ENCODE assay signal across 8 cellular contexts in genomic region chrX:153662266-153662665, GRCh38. TPM values are rescaled to one million over a fixed set of nuclear protein-coding genes. Genes with fewer than 3 reads are reported as not detected.
A peak's percentile ranks its signal among the peaks of the same experiment; 100 is the strongest.
DNase-seq lines count a peak whose midpoint lies in the region; ATAC-seq, FAIRE-seq and TF ChIP-seq lines count a peak whose summit lies in the region.

No MANE protein-coding gene starts in this region.

- no peaks in the 10 kb centered on the region for H3K36me3 Mint-ChIP-seq in activated naive CD8-positive, alpha-beta T cell treated with anti-CD3 and anti-CD28 coated beads for 36 hours

- no peak overlapping the region for H3K27ac ChIP-seq in left lung

- peak in 1 of 2 donors; percentile 33 for TF ChIP-seq CTCF in left lung (IDR thresholded peaks at IDR 0.05)

- no peaks in the 10 kb centered on the region for H3K4me1 Mint-ChIP-seq in activated naive CD8-positive, alpha-beta T cell treated with anti-CD3 and anti-CD28 coated beads for 36 hours

- peak overlapping the region; percentile 32 for H3K4me3 Mint-ChIP-seq in activated naive CD8-positive, alpha-beta T cell treated with anti-CD3 and anti-CD28 coated beads for 36 hours

- no peaks in the 10 kb centered on the region for H3K9me3 Mint-ChIP-seq in activated naive CD8-positive, alpha-beta T cell treated with anti-CD3 and anti-CD28 coated beads for 36 hours

- peaks cover 26 to 48% of the 10 kb centered on the region in 2 donors for H3K27me3 ChIP-seq in left lung

- DNase-seq in DMS153 treated with DMSO at 0.1 percent for 48 hours (lab: John Stamatoyannopoulos, UW; ENCODE audit: unreplicated experiment) (peak; percentile 10), RCC 7860 (ENCODE audit: low spot score) (peak; percentile 14), left lung (peak; percentile 35 to 58), occipital lobe (lab: John Stamatoyannopoulos, UW) (no peak), foreskin melanocyte (no peak)
- DNase-seq in activated naive CD8-positive, alpha-beta T cell treated with anti-CD3 and anti-CD28 coated beads for 36 hours, result no peak
- DNase-seq in stimulated activated CD8-positive, alpha-beta memory T cell treated with anti-CD3 and anti-CD28 coated beads, Interleukin-15, amount 100 ng/mL, for 1 hour (ENCODE audit: low read depth), result peak; percentile 27

- no peak overlapping the region for H3K27ac Mint-ChIP-seq in activated naive CD8-positive, alpha-beta T cell treated with anti-CD3 and anti-CD28 coated beads for 36 hours

- intact Hi-C loops in left lung (cut with DNase I), result loop anchor here in 1 of 2 donors (10.0 kb wide), 1 partner anchor 107 kb away; no protein-coding TSS in a partner anchor

- no peaks in the 10 kb centered on the region for H3K9me3 ChIP-seq in left lung

- no peaks in the 10 kb centered on the region for H3K36me3 ChIP-seq in left lung

- no peak overlapping the region for H3K4me3 ChIP-seq in left lung

- ATAC-seq in left lung (peak; percentile 27), HG02852 (IDR thresholded peaks at IDR 0.05; ENCODE audit: unreplicated experiment) (no peak)

- H3K27me3 Mint-ChIP-seq in activated naive CD8-positive, alpha-beta T cell treated with anti-CD3 and anti-CD28 coated beads for 36 hours, result peaks cover 37% of the 10 kb centered on the region

- no peaks in the 10 kb centered on the region for H3K4me1 ChIP-seq in left lung

- FAIRE-seq in RCC 7860 (lab: Jason Lieb, UNC), result no peak

RNA-seq across cellular contexts. Expression of gene PNCK, which starts 11.3 kb away (rescaled TPM):
- total RNA-seq in activated naive CD8-positive, alpha-beta T cell treated with anti-CD3 and anti-CD28 coated beads for 36 hours, result 1 to 10 TPM; 1.0 to 1.2 TPM
- total RNA-seq in left lung (1 to 10 TPM in 1 of 2 donors, not detected in 1; 1.1 TPM), occipital lobe (27.5 TPM)

RNA-seq across cellular contexts. Expression of gene DUSP9, which starts 15.3 kb away (rescaled TPM):
- total RNA-seq in activated naive CD8-positive, alpha-beta T cell treated with anti-CD3 and anti-CD28 coated beads for 36 hours, result under 1 TPM; 0.08 to 0.23 TPM
- under 1 TPM in 1 of 2 donors, not detected in 1; 0.16 TPM for total RNA-seq in left lung
- 1.7 TPM for total RNA-seq in occipital lobe

RNA-seq across cellular contexts. Expression of gene SLC6A8, which starts 25.5 kb away (rescaled TPM):
- under 1 TPM; 0.68 to 0.70 TPM for total RNA-seq in activated naive CD8-positive, alpha-beta T cell treated with anti-CD3 and anti-CD28 coated beads for 36 hours
- total RNA-seq in left lung, result 10 to 100 TPM; 10.5 to 11.2 TPM
- 11.4 TPM for total RNA-seq in occipital lobe

Comparison
In these comparisons a context has a peak if more than half of its experiments do, and no peak if none do; other contexts are left out.
1. DNase-seq: peak in DMS153 treated with DMSO at 0.1 percent for 48 hours (single experiment), RCC 7860 (single experiment), left lung (2 of 2) and stimulated activated CD8-positive, alpha-beta memory T cell treated with anti-CD3 and anti-CD28 coated beads, Interleukin-15, amount 100 ng/mL, for 1 hour (single experiment); none in activated naive CD8-positive, alpha-beta T cell treated with anti-CD3 and anti-CD28 coated beads for 36 hours (single experiment), occipital lobe (single experiment) and foreskin melanocyte (single experiment).
2. RNA of gene PNCK, which starts 11.3 kb away (total RNA-seq): 27.5 TPM in occipital lobe (single experiment); 1.0 to 1.2 TPM in activated naive CD8-positive, alpha-beta T cell treated with anti-CD3 and anti-CD28 coated beads for 36 hours and 1.1 TPM in left lung; every median in the first group is over 10 times any median in the second.